Comparison of ENCODE assay signal across 17 cellular contexts in the genomic region with DNA sequence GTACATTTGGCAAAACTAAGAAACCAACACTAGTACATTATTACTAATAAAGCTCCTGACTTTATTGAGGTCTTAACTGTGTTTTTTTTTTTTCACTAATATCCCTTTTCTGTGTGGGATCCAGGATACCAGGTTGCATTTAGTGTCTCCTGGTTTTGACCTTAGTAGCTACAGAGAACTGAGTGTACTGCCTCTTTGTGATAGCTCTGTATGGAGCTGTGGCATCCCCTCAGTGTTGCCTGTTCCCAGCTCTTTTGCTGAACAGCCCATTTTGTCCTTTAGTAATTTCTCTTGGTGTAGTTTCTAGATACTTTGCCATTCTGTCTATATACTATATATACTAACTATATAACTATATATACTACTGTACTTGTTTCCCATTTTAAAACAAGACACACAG. TPM values are rescaled to one million over a fixed set of nuclear protein-coding genes. Genes with fewer than 3 reads are reported as not detected.
A peak's percentile ranks its signal among the peaks of the same experiment; 100 is the strongest.
DNase-seq lines count a peak whose midpoint lies in the region; ATAC-seq and TF ChIP-seq lines count a peak whose summit lies in the region.
"Had no signal": no experiment of that assay in that cellular context is flagged by ENCODE, and none has a peak within 500 bp of the region (broad histone marks: within the 10 kb centered on the region; RNA-seq: fewer than 3 reads in every experiment).

No MANE protein-coding gene starts in this region.

- no peaks in the 10 kb centered on the region for H3K9me3 ChIP-seq in heart left ventricle

- H3K4me1 ChIP-seq in heart left ventricle (peaks cover 0 to 68% (median 36%) of the 10 kb centered on the region in 12 donors), foreskin keratinocyte (peaks cover 8% of the 10 kb centered on the region)

- no peak for TF ChIP-seq POLR2A in heart left ventricle (IDR thresholded peaks at IDR 0.05)

- H3K36me3 Mint-ChIP-seq in activated CD8-positive, alpha-beta T cell treated with anti-CD3 and anti-CD28 coated beads for 36 hours (ENCODE audit: low read depth) = peaks cover 43% of the 10 kb centered on the region
- H3K36me3 Mint-ChIP-seq in activated CD8-positive, alpha-beta T cell treated with anti-CD3 and anti-CD28 coated beads, Interleukin-2, amount 10 ng/mL, durations not matched to agents 7 days and 5 days (ENCODE audit: low read depth) = peaks cover 35% of the 10 kb centered on the region
- peaks cover 63% of the 10 kb centered on the region for H3K36me3 Mint-ChIP-seq in activated naive CD8-positive, alpha-beta T cell treated with anti-CD3 and anti-CD28 coated beads for 36 hours
- peaks cover 6% of the 10 kb centered on the region for H3K36me3 Mint-ChIP-seq in osteocyte (ENCODE audit: unreplicated experiment)

- POLR2A ChIA-PET in activated CD8-positive, alpha-beta T cell treated with anti-CD3 and anti-CD28 coated beads for 36 hours (lab: Charles Lee) = interaction anchor here (1.1 to 3.2 kb wide), 3 partner anchors 33 to 59 kb away, joined by 3 to 16 read pairs (median 4); no protein-coding TSS in a partner anchor
- POLR2A ChIA-PET in activated CD8-positive, alpha-beta T cell treated with anti-CD3 and anti-CD28 coated beads, Interleukin-2, amount 10 ng/mL, durations not matched to agents 7 days and 5 days (lab: Charles Lee) = interaction anchor here (0.6 to 3.3 kb wide), 2 partner anchors 63 to 65 kb away, joined by 3 to 9 read pairs; no protein-coding TSS in a partner anchor

- H3K4me1 Mint-ChIP-seq in activated CD8-positive, alpha-beta T cell treated with anti-CD3 and anti-CD28 coated beads for 36 hours (ENCODE audit: low read depth) = peaks cover 59% of the 10 kb centered on the region
- H3K4me1 Mint-ChIP-seq in activated CD8-positive, alpha-beta T cell treated with anti-CD3 and anti-CD28 coated beads, Interleukin-2, amount 10 ng/mL, durations not matched to agents 7 days and 5 days (ENCODE audit: low read depth) = peaks cover 43% of the 10 kb centered on the region
- H3K4me1 Mint-ChIP-seq in activated naive CD8-positive, alpha-beta T cell treated with anti-CD3 and anti-CD28 coated beads for 36 hours = peaks cover 55% of the 10 kb centered on the region
- H3K4me1 Mint-ChIP-seq in osteocyte (ENCODE audit: unreplicated experiment) = peaks cover 21% of the 10 kb centered on the region

- TF ChIP-seq CTCF in activated CD8-positive, alpha-beta T cell treated with anti-CD3 and anti-CD28 coated beads for 36 hours (IDR thresholded peaks at IDR 0.05) = no peak
- TF ChIP-seq CTCF in heart left ventricle (IDR thresholded peaks at IDR 0.05) (no peak), foreskin keratinocyte (conservative IDR thresholded peaks at IDR 0.05) (no peak), osteocyte (IDR thresholded peaks at IDR 0.05) (no peak)

- H3K9me3 Mint-ChIP-seq in activated CD8-positive, alpha-beta T cell treated with anti-CD3 and anti-CD28 coated beads for 36 hours = peaks cover 6% of the 10 kb centered on the region
- no peaks in the 10 kb centered on the region for H3K9me3 Mint-ChIP-seq in activated CD8-positive, alpha-beta T cell treated with anti-CD3 and anti-CD28 coated beads, Interleukin-2, amount 10 ng/mL, durations not matched to agents 7 days and 5 days (ENCODE audit: insufficient read depth)
- peaks cover 14% of the 10 kb centered on the region for H3K9me3 Mint-ChIP-seq in activated naive CD8-positive, alpha-beta T cell treated with anti-CD3 and anti-CD28 coated beads for 36 hours
- H3K9me3 Mint-ChIP-seq in osteocyte (ENCODE audit: unreplicated experiment) = peaks cover 3% of the 10 kb centered on the region

- intact Hi-C loops in activated CD8-positive, alpha-beta T cell treated with anti-CD3 and anti-CD28 coated beads for 36 hours (cut with micrococcal nuclease) = no loop called here
- intact Hi-C loops in heart left ventricle (cut with DNase I) (no loop called here), left cardiac atrium (cut with DNase I) (no loop called here)

- H3K27ac Mint-ChIP-seq in activated CD8-positive, alpha-beta T cell treated with anti-CD3 and anti-CD28 coated beads for 36 hours = peak overlapping the region; percentile 74
- H3K27ac Mint-ChIP-seq in activated CD8-positive, alpha-beta T cell treated with anti-CD3 and anti-CD28 coated beads, Interleukin-2, amount 10 ng/mL, durations not matched to agents 7 days and 5 days = no peak overlapping the region
- H3K27ac Mint-ChIP-seq in activated naive CD8-positive, alpha-beta T cell treated with anti-CD3 and anti-CD28 coated beads for 36 hours = peak overlapping the region; percentile 77
- no peak overlapping the region for H3K27ac Mint-ChIP-seq in osteocyte (ENCODE audit: unreplicated experiment)

- H3K4me3 Mint-ChIP-seq in activated CD8-positive, alpha-beta T cell treated with anti-CD3 and anti-CD28 coated beads for 36 hours = no peak overlapping the region
- no peak overlapping the region for H3K4me3 Mint-ChIP-seq in activated CD8-positive, alpha-beta T cell treated with anti-CD3 and anti-CD28 coated beads, Interleukin-2, amount 10 ng/mL, durations not matched to agents 7 days and 5 days
- H3K4me3 Mint-ChIP-seq in activated naive CD8-positive, alpha-beta T cell treated with anti-CD3 and anti-CD28 coated beads for 36 hours = no peak overlapping the region
- no peak overlapping the region for H3K4me3 Mint-ChIP-seq in osteocyte (ENCODE audit: unreplicated experiment)

- H3K27me3 ChIP-seq in heart left ventricle = no peaks in the 10 kb centered on the region
- no peaks in the 10 kb centered on the region for H3K27me3 ChIP-seq in foreskin keratinocyte
- H3K27me3 ChIP-seq: BLaER1 treated with 17β-estradiol and CSF1 and Interleukin-3, amounts not matched to agents 10 nM and 100 nM had no signal

- H3K27me3 Mint-ChIP-seq in activated CD8-positive, alpha-beta T cell treated with anti-CD3 and anti-CD28 coated beads for 36 hours = no peaks in the 10 kb centered on the region
- no peaks in the 10 kb centered on the region for H3K27me3 Mint-ChIP-seq in activated CD8-positive, alpha-beta T cell treated with anti-CD3 and anti-CD28 coated beads, Interleukin-2, amount 10 ng/mL, durations not matched to agents 7 days and 5 days (ENCODE audit: low read depth)
- no peaks in the 10 kb centered on the region for H3K27me3 Mint-ChIP-seq in activated naive CD8-positive, alpha-beta T cell treated with anti-CD3 and anti-CD28 coated beads for 36 hours
- H3K27me3 Mint-ChIP-seq in osteocyte (ENCODE audit: unreplicated experiment) = no peaks in the 10 kb centered on the region

- no peak overlapping the region for H3K4me3 ChIP-seq in heart left ventricle
- H3K4me3 ChIP-seq: BLaER1 treated with 17β-estradiol and CSF1 and Interleukin-3, amounts not matched to agents 10 nM and 100 nM had no signal

- no peak for ATAC-seq in activated CD8-positive, alpha-beta T cell treated with anti-CD3 and anti-CD28 coated beads for 36 hours
- ATAC-seq in activated CD8-positive, alpha-beta T cell treated with anti-CD3 and anti-CD28 coated beads, Interleukin-2, amount 10 ng/mL, durations not matched to agents 7 days and 5 days = no peak
- ATAC-seq in heart left ventricle = peak; percentile 74 to 80 (median 76)
- no peak for ATAC-seq in left cardiac atrium
- no peak for ATAC-seq in foreskin keratinocyte

- peaks cover 0 to 4% (median 2%) of the 10 kb centered on the region in 9 donors for H3K36me3 ChIP-seq in heart left ventricle

- no peak for DNase-seq in activated CD8-positive, alpha-beta T cell treated with anti-CD3 and anti-CD28 coated beads for 36 hours
- no peak for DNase-seq in activated CD8-positive, alpha-beta T cell treated with anti-CD3 and anti-CD28 coated beads, Interleukin-2, amount 10 ng/mL, durations not matched to agents 7 days and 5 days
- DNase-seq in heart left ventricle = no peak
- DNase-seq in left cardiac atrium = no peak
- no peak for DNase-seq in activated naive CD8-positive, alpha-beta T cell treated with anti-CD3 and anti-CD28 coated beads for 36 hours
- DNase-seq in foreskin keratinocyte = no peak
- no peak for DNase-seq in osteocyte (ENCODE audit: extremely low spot score, unreplicated experiment)
- no peak for DNase-seq in cortex of kidney (lab: John Stamatoyannopoulos, UW)
- DNase-seq: COR-L47, DMS153, NCI-H1436 treated with DMSO at 0.1 percent for 48 hours, NCI-H2081, NCI-H510A, NCI-H774, RPMI8226 had no signal

- CTCF ChIA-PET in activated CD8-positive, alpha-beta T cell treated with anti-CD3 and anti-CD28 coated beads for 36 hours (lab: Charles Lee) = interaction anchor here (0.9 to 3.4 kb wide), 9 partner anchors 9 to 77 kb away, joined by 3 to 23 read pairs (median 6); no protein-coding TSS in a partner anchor
- CTCF ChIA-PET in activated CD8-positive, alpha-beta T cell treated with anti-CD3 and anti-CD28 coated beads, Interleukin-2, amount 10 ng/mL, durations not matched to agents 7 days and 5 days (lab: Charles Lee) = interaction anchor here (0.8 to 6.6 kb wide), 7 partner anchors 9 to 77 kb away, joined by 3 to 32 read pairs (median 4); no protein-coding TSS in a partner anchor

- no peak overlapping the region for H3K27ac ChIP-seq in heart left ventricle
- H3K27ac ChIP-seq in foreskin keratinocyte = no peak overlapping the region
- H3K27ac ChIP-seq: BLaER1 treated with 17β-estradiol and CSF1 and Interleukin-3, amounts not matched to agents 10 nM and 100 nM; KMS-11 had no signal

RNA-seq across cellular contexts. Expression of a gene that starts 31.6 kb away (rescaled TPM):
- 100 to 1,000 TPM; 101 to 105 TPM for total RNA-seq in activated CD8-positive, alpha-beta T cell treated with anti-CD3 and anti-CD28 coated beads for 36 hours
- total RNA-seq in activated CD8-positive, alpha-beta T cell treated with anti-CD3 and anti-CD28 coated beads, Interleukin-2, amount 10 ng/mL, durations not matched to agents 7 days and 5 days = 10 to 100 TPM; 88.9 to 92.5 TPM
- 100 to 1,000 TPM in 1 of 9 donors, 10 to 100 TPM in 8; 58.9 to 104 (median 85.2) TPM for total RNA-seq in heart left ventricle
- polyA plus RNA-seq in heart left ventricle = 10 to 100 TPM; 10.9 to 59.9 TPM
- 10 to 100 TPM; 71.2 to 81.0 TPM for total RNA-seq in left cardiac atrium
- 100 to 1,000 TPM; 101 to 111 TPM for total RNA-seq in activated naive CD8-positive, alpha-beta T cell treated with anti-CD3 and anti-CD28 coated beads for 36 hours
- total RNA-seq in foreskin keratinocyte = 67.3 and 68.2 TPM in 2 replicates
- 37.8 and 42.1 TPM in 2 replicates for polyA plus RNA-seq in foreskin keratinocyte
- total RNA-seq in osteocyte = 67.2 and 73.2 TPM in 2 replicates

Comparison
In these comparisons a context has a peak if more than half of its experiments do, and no peak if none do; other contexts are left out.
1. ATAC-seq: peak in heart left ventricle (4 of 4); none in activated CD8-positive, alpha-beta T cell treated with anti-CD3 and anti-CD28 coated beads for 36 hours (single experiment), activated CD8-positive, alpha-beta T cell treated with anti-CD3 and anti-CD28 coated beads, Interleukin-2, amount 10 ng/mL, durations not matched to agents 7 days and 5 days (single experiment), left cardiac atrium (0 of 2) and foreskin keratinocyte (single experiment).
2. H3K27ac Mint-ChIP-seq: peak in activated CD8-positive, alpha-beta T cell treated with anti-CD3 and anti-CD28 coated beads for 36 hours (single experiment) and activated naive CD8-positive, alpha-beta T cell treated with anti-CD3 and anti-CD28 coated beads for 36 hours (single experiment); none in activated CD8-positive, alpha-beta T cell treated with anti-CD3 and anti-CD28 coated beads, Interleukin-2, amount 10 ng/mL, durations not matched to agents 7 days and 5 days (single experiment) and osteocyte (single experiment).